Comparison of ENCODE assay signal across 1 cellular context in the genomic region with DNA sequence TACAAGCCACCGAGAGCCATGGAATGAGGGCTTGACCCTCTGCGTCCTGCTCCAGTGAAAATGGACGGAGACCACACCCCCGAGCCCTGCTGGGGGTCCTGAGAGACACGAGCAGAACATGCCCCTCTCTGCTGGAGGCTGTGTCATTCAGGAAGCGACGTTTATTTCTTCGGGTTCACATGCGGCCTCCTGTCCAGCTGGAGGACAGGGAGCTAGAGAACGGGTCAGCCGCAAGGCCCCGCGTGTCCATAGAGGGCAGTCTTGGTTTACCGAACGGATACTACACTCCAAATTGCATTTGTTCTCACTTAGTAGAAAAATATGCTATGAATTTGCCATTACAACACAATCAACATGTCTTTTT.
TF ChIP-seq lines count a peak whose summit lies in the region.

No MANE protein-coding gene starts in this region.

TF ChIP-seq in WTC11, 78 proteins besides CTCF, POLR2A, EP300 and RAD21 (continued from another document):
- TF ChIP-seq IRF1 (CRISPR knock-in tag; IDR thresholded peaks at IDR 0.05) (no peak), USF1 (CRISPR knock-in tag; IDR thresholded peaks at IDR 0.05) (no peak), ZSCAN18 (CRISPR knock-in tag; IDR thresholded peaks at IDR 0.05) (no peak), ZNF121 (CRISPR knock-in tag; IDR thresholded peaks at IDR 0.05) (no peak), ZNF138 (CRISPR knock-in tag; conservative IDR thresholded peaks at IDR 0.05) (no peak)
- TF ChIP-seq, protein P1, sequence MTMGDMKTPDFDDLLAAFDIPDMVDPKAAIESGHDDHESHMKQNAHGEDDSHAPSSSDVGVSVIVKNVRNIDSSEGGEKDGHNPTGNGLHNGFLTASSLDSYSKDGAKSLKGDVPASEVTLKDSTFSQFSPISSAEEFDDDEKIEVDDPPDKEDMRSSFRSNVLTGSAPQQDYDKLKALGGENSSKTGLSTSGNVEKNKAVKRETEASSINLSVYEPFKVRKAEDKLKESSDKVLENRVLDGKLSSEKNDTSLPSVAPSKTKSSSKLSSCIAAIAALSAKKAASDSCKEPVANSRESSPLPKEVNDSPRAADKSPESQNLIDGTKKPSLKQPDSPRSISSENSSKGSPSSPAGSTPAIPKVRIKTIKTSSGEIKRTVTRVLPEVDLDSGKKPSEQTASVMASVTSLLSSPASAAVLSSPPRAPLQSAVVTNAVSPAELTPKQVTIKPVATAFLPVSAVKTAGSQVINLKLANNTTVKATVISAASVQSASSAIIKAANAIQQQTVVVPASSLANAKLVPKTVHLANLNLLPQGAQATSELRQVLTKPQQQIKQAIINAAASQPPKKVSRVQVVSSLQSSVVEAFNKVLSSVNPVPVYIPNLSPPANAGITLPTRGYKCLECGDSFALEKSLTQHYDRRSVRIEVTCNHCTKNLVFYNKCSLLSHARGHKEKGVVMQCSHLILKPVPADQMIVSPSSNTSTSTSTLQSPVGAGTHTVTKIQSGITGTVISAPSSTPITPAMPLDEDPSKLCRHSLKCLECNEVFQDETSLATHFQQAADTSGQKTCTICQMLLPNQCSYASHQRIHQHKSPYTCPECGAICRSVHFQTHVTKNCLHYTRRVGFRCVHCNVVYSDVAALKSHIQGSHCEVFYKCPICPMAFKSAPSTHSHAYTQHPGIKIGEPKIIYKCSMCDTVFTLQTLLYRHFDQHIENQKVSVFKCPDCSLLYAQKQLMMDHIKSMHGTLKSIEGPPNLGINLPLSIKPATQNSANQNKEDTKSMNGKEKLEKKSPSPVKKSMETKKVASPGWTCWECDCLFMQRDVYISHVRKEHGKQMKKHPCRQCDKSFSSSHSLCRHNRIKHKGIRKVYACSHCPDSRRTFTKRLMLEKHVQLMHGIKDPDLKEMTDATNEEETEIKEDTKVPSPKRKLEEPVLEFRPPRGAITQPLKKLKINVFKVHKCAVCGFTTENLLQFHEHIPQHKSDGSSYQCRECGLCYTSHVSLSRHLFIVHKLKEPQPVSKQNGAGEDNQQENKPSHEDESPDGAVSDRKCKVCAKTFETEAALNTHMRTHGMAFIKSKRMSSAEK (CRISPR knock-in tag; IDR thresholded peaks at IDR 0.05; ENCODE audit: borderline replicate concordance): no peak
